Comparison of ENCODE assay signal across 18 cellular contexts in genomic region chr2:85619617-85620016, GRCh38. TPM values are rescaled to one million over a fixed set of nuclear protein-coding genes. Genes with fewer than 3 reads are reported as not detected.
A peak's percentile ranks its signal among the peaks of the same experiment; 100 is the strongest.
DNase-seq lines count a peak whose midpoint lies in the region; ATAC-seq and TF ChIP-seq lines count a peak whose summit lies in the region.
"Had no signal": no experiment of that assay in that cellular context is flagged by ENCODE, and none has a peak within 500 bp of the region (broad histone marks: within the 10 kb centered on the region; RNA-seq: fewer than 3 reads in every experiment).

No MANE protein-coding gene starts in this region.

- intact Hi-C loops in CD4-positive, alpha-beta T cell (cut with DNase I, micrococcal nuclease): loop anchor here in 1 of 2 experiments (5.0 kb wide), 1 partner anchor 267 kb away; the partner anchor contains the start of genes ELMOD3 and RETSAT
- intact Hi-C loops in vagina (cut with DNase I): no loop called here

- H3K9me3 ChIP-seq in CD4-positive, alpha-beta T cell (ENCODE audit: control insufficient read depth, low read length): no peaks in the 10 kb centered on the region
- no peaks in the 10 kb centered on the region for H3K9me3 ChIP-seq in Loucy (ENCODE audit: insufficient read depth, low read depth, low read length)
- no peaks in the 10 kb centered on the region for H3K9me3 ChIP-seq in adipocyte (ENCODE audit: control insufficient read depth, low read length)
- H3K9me3 ChIP-seq in mesenchymal stem cell (ENCODE audit: control insufficient read depth, low read length): no peaks in the 10 kb centered on the region
- no peaks in the 10 kb centered on the region for H3K9me3 ChIP-seq in vagina
- H3K9me3 ChIP-seq: Peyer's patch had no signal

- TF ChIP-seq POLR2A in vagina (IDR thresholded peaks at IDR 0.05): no peak

- H3K9me2 ChIP-seq in Loucy (replicated peaks; ENCODE audit: low read depth, low read length): no peaks in the 10 kb centered on the region

- WGBS in mesenchymal stem cell: 98% methylated on average over 6 of the region's 6 CpGs

- H4K8ac ChIP-seq in mesenchymal stem cell (ENCODE audit: low read length): no peak overlapping the region

- H3K4me1 Mint-ChIP-seq in CD4-positive, alpha-beta T cell (ENCODE audit: low read depth): peaks cover 30% of the 10 kb centered on the region

- CTCF ChIA-PET in CD4-positive, alpha-beta T cell (lab: Charles Lee): interaction anchor here (2.5 kb wide), 1 partner anchor 18 kb away, joined by 8 read pairs; no protein-coding TSS in a partner anchor

- peaks cover 18% of the 10 kb centered on the region for H3K79me1 ChIP-seq in mesenchymal stem cell (replicated peaks; ENCODE audit: low read length, poor library complexity, severe bottlenecking)

- H3K9ac ChIP-seq in Loucy (ENCODE audit: low read depth, low read length, poor library complexity, severe bottlenecking) (peak overlapping the region; percentile 36), adipocyte (ENCODE audit: low read length) (no peak overlapping the region), mesenchymal stem cell (ENCODE audit: low read length) (peak overlapping the region; percentile 38)
- H3K9ac ChIP-seq: KMS-11 had no signal

- H2AFZ ChIP-seq in Loucy (ENCODE audit: low read length): no peak overlapping the region
- H2AFZ ChIP-seq in mesenchymal stem cell (ENCODE audit: low read depth, low read length): no peak overlapping the region

- peaks cover 45% of the 10 kb centered on the region for H4K20me1 ChIP-seq in Loucy (ENCODE audit: insufficient read depth, low read length, poor library complexity, severe bottlenecking)

- peak overlapping the region; percentile 9 for H3K27ac Mint-ChIP-seq in CD4-positive, alpha-beta T cell
- H3K27ac Mint-ChIP-seq: H9 had no signal

- H3K9me3 Mint-ChIP-seq in CD4-positive, alpha-beta T cell: no peaks in the 10 kb centered on the region
- H3K9me3 Mint-ChIP-seq: H9 had no signal

- no peak overlapping the region for H3K4ac ChIP-seq in mesenchymal stem cell (ENCODE audit: low read depth in 1 of 2, low read length in 2 of 2)

- peak overlapping the region; percentile 55 for H3K4me3 ChIP-seq in Loucy (ENCODE audit: low read length, poor library complexity, severe bottlenecking)
- no peak overlapping the region for H3K4me3 ChIP-seq in adipocyte (ENCODE audit: low read length)
- no peak overlapping the region for H3K4me3 ChIP-seq in mesenchymal stem cell (ENCODE audit: insufficient read depth in 1 of 2, low read depth in 1 of 2, low read length in 2 of 2)
- no peak overlapping the region for H3K4me3 ChIP-seq in vagina
- H3K4me3 ChIP-seq: Peyer's patch had no signal

- H3F3A ChIP-seq in Loucy (ENCODE audit: low read depth): no peaks in the 10 kb centered on the region; the same call in 1 of the 2 replicates

- no peak overlapping the region for H3K14ac ChIP-seq in mesenchymal stem cell (ENCODE audit: low read length in 2 of 2)

- H3K36me3 Mint-ChIP-seq in CD4-positive, alpha-beta T cell (ENCODE audit: low read depth): peaks cover 66% of the 10 kb centered on the region

- H3K27me3 ChIP-seq in CD4-positive, alpha-beta T cell (ENCODE audit: control insufficient read depth, insufficient read depth, low read length): no peaks in the 10 kb centered on the region
- H3K27me3 ChIP-seq in Loucy (ENCODE audit: insufficient read depth, low read length, poor library complexity, severe bottlenecking) (no peaks in the 10 kb centered on the region), adipocyte (replicated peaks; ENCODE audit: control insufficient read depth, insufficient read depth, low read length) (no peaks in the 10 kb centered on the region), mesenchymal stem cell (ENCODE audit: control insufficient read depth in 1 of 2, insufficient read depth in 1 of 2, low read length in 2 of 2) (no peaks in the 10 kb centered on the region), vagina (no peaks in the 10 kb centered on the region)
- H3K27me3 ChIP-seq: Peyer's patch had no signal

- no peak overlapping the region for H2BK15ac ChIP-seq in mesenchymal stem cell (ENCODE audit: low read depth, poor library complexity, severe bottlenecking)

- no peak overlapping the region for H2BK12ac ChIP-seq in mesenchymal stem cell (ENCODE audit: low read length in 2 of 2)

- H3K18ac ChIP-seq in mesenchymal stem cell (ENCODE audit: low read depth in 1 of 2, low read length in 2 of 2): no peak overlapping the region

- DNase-seq in CD4-positive, alpha-beta T cell: no peak
- DNase-seq in adipocyte (ENCODE audit: low read depth) (peak; percentile 33), mesenchymal stem cell (no peak), NCI-H774 (lab: John Stamatoyannopoulos, UW) (no peak), vagina (ENCODE audit: extremely low spot score in 2 of 2) (no peak), NOMO-1 (lab: John Stamatoyannopoulos, UW; ENCODE audit: unreplicated experiment in 2 of 2) (no peak)
- DNase-seq: H9, NCI-H1105 treated with DMSO at 0.1 percent for 48 hours, NCI-H2081 treated with DMSO at 0.1 percent for 48 hours, NCI-H2227 treated with DMSO at 0.1 percent for 48 hours, NCI-H510A, NCI-H748 treated with DMSO at 0.1 percent for 48 hours, Peyer's patch had no signal

- H3K4me1 ChIP-seq in Loucy (ENCODE audit: insufficient read depth, low read length, poor library complexity, severe bottlenecking) (peaks cover 21% of the 10 kb centered on the region), adipocyte (ENCODE audit: control insufficient read depth, insufficient read depth, low read length) (peaks cover 16% of the 10 kb centered on the region), mesenchymal stem cell (ENCODE audit: control insufficient read depth, insufficient read depth, low read depth, low read length) (peaks cover 8% of the 10 kb centered on the region), vagina (peaks cover 37% of the 10 kb centered on the region)

- H3K27me3 Mint-ChIP-seq in CD4-positive, alpha-beta T cell: no peaks in the 10 kb centered on the region

- H3K79me2 ChIP-seq in Loucy (ENCODE audit: insufficient read depth, low read length): peaks cover 74% of the 10 kb centered on the region

- H2AK5ac ChIP-seq in mesenchymal stem cell (ENCODE audit: low read length, severe bottlenecking): no peak overlapping the region

- H2BK120ac ChIP-seq in mesenchymal stem cell (ENCODE audit: low read depth, low read length): no peak overlapping the region

- no peak overlapping the region for H2BK5ac ChIP-seq in mesenchymal stem cell (ENCODE audit: low read depth, low read length, poor library complexity, severe bottlenecking)

- POLR2A ChIA-PET in CD4-positive, alpha-beta T cell (lab: Charles Lee): interaction anchor here (1.0 to 1.1 kb wide), 2 partner anchors 18 to 81 kb away, joined by 3 to 4 read pairs; no protein-coding TSS in a partner anchor

- no peak for ATAC-seq in CD4-positive, alpha-beta T cell (ENCODE audit: poor library complexity)
- ATAC-seq: Right ventricle myocardium inferior had no signal

- peaks cover 51% of the 10 kb centered on the region for H3K36me3 ChIP-seq in Loucy (ENCODE audit: insufficient read depth, low read length)
- H3K36me3 ChIP-seq in adipocyte (ENCODE audit: control insufficient read depth, insufficient read depth, low read length, severe bottlenecking): peaks cover 48% of the 10 kb centered on the region
- peaks cover 30 to 54% of the 10 kb centered on the region in 2 experiments for H3K36me3 ChIP-seq in mesenchymal stem cell (ENCODE audit: control insufficient read depth in 1 of 2, insufficient read depth in 2 of 2, low read depth in 1 of 2, low read length in 2 of 2)
- peaks cover 0 to 50% of the 10 kb centered on the region in 2 donors for H3K36me3 ChIP-seq in vagina

- H3K4me2 ChIP-seq in Loucy (ENCODE audit: low read depth, low read length, poor library complexity, severe bottlenecking): peak overlapping the region; percentile 96
- H3K4me2 ChIP-seq in mesenchymal stem cell (ENCODE audit: low read length, poor library complexity, severe bottlenecking): no peak overlapping the region
- H3K4me2 ChIP-seq: KMS-11 had no signal

- H3K23ac ChIP-seq in mesenchymal stem cell (ENCODE audit: low read length in 2 of 2): no peak overlapping the region

- H3K4me3 Mint-ChIP-seq in CD4-positive, alpha-beta T cell: peak overlapping the region; percentile 36

- H4K91ac ChIP-seq in mesenchymal stem cell (ENCODE audit: low read length): no peak overlapping the region

- no peak overlapping the region for H3K27ac ChIP-seq in CD4-positive, alpha-beta T cell (ENCODE audit: low read depth, low read length)
- H3K27ac ChIP-seq in mesenchymal stem cell (ENCODE audit: low read length, poor library complexity, severe bottlenecking) (no peak overlapping the region), vagina (no peak overlapping the region)
- H3K27ac ChIP-seq: C4-2B, KMS-11, Peyer's patch had no signal

- no peak for TF ChIP-seq CTCF in CD4-positive, alpha-beta T cell (IDR thresholded peaks at IDR 0.05)
- TF ChIP-seq CTCF in Loucy (conservative IDR thresholded peaks at IDR 0.05; ENCODE audit: low read length): no peak
- no peak for TF ChIP-seq CTCF in vagina (IDR thresholded peaks at IDR 0.05)

RNA-seq across cellular contexts. Expression of gene USP39, which starts 3.6 kb away (rescaled TPM):
- 10 to 100 TPM; 48.1 to 51.2 TPM for total RNA-seq in CD4-positive, alpha-beta T cell
- 44.6 TPM for polyA plus RNA-seq in mesenchymal stem cell (2013, experiment 1 of 2)
- 44.0 TPM for polyA plus RNA-seq in mesenchymal stem cell (2013, experiment 2 of 2)
- 94.8 TPM for total RNA-seq in vagina

RNA-seq across cellular contexts. Expression of gene C2orf68, which starts 7.8 kb away (rescaled TPM):
- total RNA-seq in CD4-positive, alpha-beta T cell: 10 to 100 TPM; 31.0 to 31.2 TPM
- polyA plus RNA-seq in mesenchymal stem cell (2013, experiment 1 of 2): 15.8 TPM
- 16.0 TPM for polyA plus RNA-seq in mesenchymal stem cell (2013, experiment 2 of 2)
- total RNA-seq in vagina: 12.0 TPM

RNA-seq across cellular contexts. Expression of gene TMEM150A, which starts 17.1 kb away (rescaled TPM):
- total RNA-seq in CD4-positive, alpha-beta T cell: 1 to 10 TPM; 6.6 to 7.0 TPM
- 25.0 TPM for polyA plus RNA-seq in mesenchymal stem cell (2013, experiment 1 of 2)
- 23.9 TPM for polyA plus RNA-seq in mesenchymal stem cell (2013, experiment 2 of 2)
- 22.6 TPM for total RNA-seq in vagina

RNA-seq across cellular contexts. Expression of gene RNF181, which starts 24.1 kb away (rescaled TPM):
- total RNA-seq in CD4-positive, alpha-beta T cell: 10 to 100 TPM; 41.5 to 43.8 TPM
- 229 TPM for polyA plus RNA-seq in mesenchymal stem cell (2013, experiment 1 of 2)
- 235 TPM for polyA plus RNA-seq in mesenchymal stem cell (2013, experiment 2 of 2)
- 107 TPM for total RNA-seq in vagina

RNA-seq across cellular contexts. Expression of gene VAMP5, which starts 35.4 kb away (rescaled TPM):
- 10 to 100 TPM; 17.0 to 17.2 TPM for total RNA-seq in CD4-positive, alpha-beta T cell
- 23.5 TPM for polyA plus RNA-seq in mesenchymal stem cell (2013, experiment 1 of 2)
- 25.7 TPM for polyA plus RNA-seq in mesenchymal stem cell (2013, experiment 2 of 2)
- 42.5 TPM for total RNA-seq in vagina
- total RNA-seq: SK-MEL-5 had no signal
